Comparison of ENCODE assay signal across 23 cellular contexts in the genomic region with DNA sequence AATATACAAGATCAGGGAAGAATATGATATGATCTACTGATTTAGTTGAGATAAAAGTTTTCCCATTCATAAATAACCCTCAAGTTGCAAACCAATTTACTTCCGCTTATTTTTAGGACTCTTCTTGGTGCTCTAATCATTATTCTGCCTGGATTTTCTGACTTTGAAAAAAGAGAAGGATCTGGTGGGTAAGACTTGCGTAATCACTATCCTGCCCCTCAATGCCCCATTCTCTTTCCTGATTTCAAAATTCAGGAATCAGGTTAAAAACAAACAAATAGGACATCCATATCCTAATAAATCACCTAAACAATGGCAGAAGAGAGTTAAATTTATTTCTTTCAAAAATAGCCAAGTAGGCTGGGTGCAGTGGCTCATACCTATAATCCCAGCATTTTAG.
"Had no signal": no experiment of that assay in that cellular context is flagged by ENCODE, and none has a peak within 500 bp of the region (broad histone marks: within the 10 kb centered on the region; RNA-seq: fewer than 3 reads in every experiment).

No MANE protein-coding gene starts in this region.

- H3K9me3 ChIP-seq: Peyer's patch, SJCRH30 had no signal

- H3K27me3 ChIP-seq: Peyer's patch, SJCRH30 had no signal

- ATAC-seq: Right ventricle myocardium inferior, SK-N-SH treated with all-trans-retinoic acid at 6 μM for 48 hours had no signal

- H3K4me3 ChIP-seq: PC-9, Peyer's patch, SJCRH30 had no signal

- DNase-seq: KBM-7, NCI-H1092, NCI-H1105 treated with DMSO at 0.1 percent for 48 hours, NCI-H1417 treated with DMSO at 0.1 percent for 48 hours, NCI-H146, NCI-H1694 treated with DMSO at 0.1 percent for 48 hours, NCI-H1930, NCI-H2081, NCI-H2107, NCI-H2171, NCI-H226, NCI-H446, NCI-H510A, NCI-H524 treated with DMSO at 0.1 percent for 48 hours, NCI-H69, NCI-H774, OCI-M1, PC-9, Peyer's patch, SHP77 treated with DMSO at 0.1 percent for 48 hours, SJCRH30 had no signal

- H3K36me3 ChIP-seq: SJCRH30 had no signal

- H3K27ac ChIP-seq: PC-9, Peyer's patch, SJCRH30 had no signal

- H3K4me1 ChIP-seq: Peyer's patch, SJCRH30 had no signal

- H2AFZ ChIP-seq: PC-9 had no signal

- H3K4me2 ChIP-seq: PC-9 had no signal
